In the genomic region with DNA sequence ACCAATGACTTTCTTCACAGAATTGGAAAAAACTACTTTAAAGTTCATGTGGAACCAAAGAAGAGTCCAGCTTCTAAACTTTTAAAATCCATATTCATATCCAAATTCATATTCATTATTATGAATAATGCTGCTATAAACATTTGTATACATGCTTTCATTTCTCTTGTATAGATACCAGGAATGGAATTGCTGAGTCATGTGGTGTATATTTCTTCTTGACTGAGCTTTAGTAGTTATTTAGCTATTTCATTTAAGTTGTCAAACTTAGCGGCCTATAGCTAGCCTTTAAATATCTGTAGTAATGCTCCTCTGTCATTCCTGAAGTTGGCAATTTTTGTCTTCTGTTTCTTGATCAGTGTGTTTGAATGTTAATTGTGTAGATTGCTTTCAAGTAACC, we compare ENCODE assay signal across 24 cellular contexts. TPM values are rescaled to one million over a fixed set of nuclear protein-coding genes. Genes with fewer than 3 reads are reported as not detected.
"Had no signal": no experiment of that assay in that cellular context is flagged by ENCODE, and none has a peak within 500 bp of the region (broad histone marks: within the 10 kb centered on the region; RNA-seq: fewer than 3 reads in every experiment).

No MANE protein-coding gene starts in this region.

- H3K4me3 ChIP-seq: MG63, Peyer's patch, SJCRH30 had no signal

- H3K9me3 ChIP-seq: MG63, Peyer's patch, SJCRH30 had no signal

- H3K27ac ChIP-seq: Peyer's patch, SJCRH30 had no signal

- DNase-seq: Karpas-422, KG1, MG63, NCI-H1092, NCI-H1105 treated with DMSO at 0.1 percent for 48 hours, NCI-H1417 treated with DMSO at 0.1 percent for 48 hours, NCI-H146, NCI-H1694 treated with DMSO at 0.1 percent for 48 hours, NCI-H2029, NCI-H2081 treated with DMSO at 0.1 percent for 48 hours, NCI-H2171, NCI-H226, NCI-H446, NCI-H510A, NCI-H524 treated with DMSO at 0.1 percent for 48 hours, NCI-H69, NCI-H774, PC-3, Peyer's patch, SHP77 treated with DMSO at 0.1 percent for 48 hours, SJCRH30 had no signal

- ATAC-seq: PC-3, Right ventricle myocardium inferior had no signal

- H3K27me3 ChIP-seq: MG63, Peyer's patch, SJCRH30 had no signal

- H3K4me1 ChIP-seq: Peyer's patch, SJCRH30 had no signal

- H3K36me3 ChIP-seq: MG63, Peyer's patch, SJCRH30 had no signal

RNA-seq across cellular contexts. Expression of a gene that starts 19.8 kb away (rescaled TPM):
- total RNA-seq: HT1080, PC-3, Peyer's patch, Right ventricle myocardium inferior, RPMI7951 had no signal
